In the genomic region with DNA sequence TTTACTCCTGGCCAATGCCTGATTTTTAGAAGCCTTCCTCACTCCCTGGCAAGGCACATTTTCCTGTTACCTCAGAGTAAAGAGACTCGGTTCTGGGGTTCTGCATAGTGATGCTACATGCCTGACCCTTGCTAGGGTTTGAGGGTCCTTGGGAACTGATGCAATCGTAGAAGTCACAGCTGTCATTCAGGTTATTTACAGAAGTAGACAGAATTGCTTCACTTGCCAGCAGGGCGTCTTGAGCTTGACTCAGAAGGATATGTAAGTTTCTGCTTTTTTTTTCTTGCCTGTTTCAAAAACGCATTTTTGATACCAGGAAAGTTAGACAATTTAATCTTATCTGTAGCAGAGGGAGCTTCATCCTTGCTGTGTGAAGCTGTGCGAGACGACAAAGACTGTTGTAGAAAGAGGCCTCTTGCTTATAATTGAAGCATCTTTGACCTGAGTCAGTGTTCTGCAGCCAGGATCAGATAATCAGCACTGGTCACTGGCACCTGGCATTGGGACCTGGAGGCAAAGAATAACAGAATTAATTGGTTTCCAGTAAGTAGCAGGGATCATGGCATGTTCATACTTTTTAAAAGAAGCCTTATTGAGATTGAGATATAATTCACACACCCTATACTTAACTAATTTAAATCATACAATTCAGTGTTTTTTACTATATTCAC, we compare ENCODE assay signal across 13 cellular contexts. TPM values are rescaled to one million over a fixed set of nuclear protein-coding genes. Genes with fewer than 3 reads are reported as not detected.
"Had no signal": no experiment of that assay in that cellular context is flagged by ENCODE, and none has a peak within 500 bp of the region (broad histone marks: within the 10 kb centered on the region; RNA-seq: fewer than 3 reads in every experiment).

No MANE protein-coding gene starts in this region.

- H3K9me3 ChIP-seq: gastroesophageal sphincter, stomach, uterus had no signal

- H3K4me1 ChIP-seq: neural progenitor cell, uterus had no signal

- ATAC-seq: WTC11 had no signal

- H3K4me2 ChIP-seq: neural progenitor cell had no signal

- H3K4me3 ChIP-seq: gastroesophageal sphincter, neural progenitor cell, stomach, uterus had no signal

- H3K27me3 ChIP-seq: gastroesophageal sphincter, neural progenitor cell, stomach, uterus had no signal

- H3K36me3 ChIP-seq: gastroesophageal sphincter, neural progenitor cell, stomach, uterus had no signal

- H3K27ac ChIP-seq: neural progenitor cell had no signal

- H3K9ac ChIP-seq: neural progenitor cell had no signal

- DNase-seq: activated CD4-positive, alpha-beta T cell treated with anti-CD3 and anti-CD28 coated beads for 48 hours; activated naive CD4-positive, alpha-beta T cell treated with Interleukin-2 at 50 U/mL for 16 hours; cortex of kidney; effector CD8-positive, alpha-beta T cell; kidney; left ventricle myocardium superior; small intestine; stomach had no signal

RNA-seq across cellular contexts. Expression of a gene that starts 24.8 kb away (rescaled TPM):
- total RNA-seq: myocyte had no signal
